In the genomic region with DNA sequence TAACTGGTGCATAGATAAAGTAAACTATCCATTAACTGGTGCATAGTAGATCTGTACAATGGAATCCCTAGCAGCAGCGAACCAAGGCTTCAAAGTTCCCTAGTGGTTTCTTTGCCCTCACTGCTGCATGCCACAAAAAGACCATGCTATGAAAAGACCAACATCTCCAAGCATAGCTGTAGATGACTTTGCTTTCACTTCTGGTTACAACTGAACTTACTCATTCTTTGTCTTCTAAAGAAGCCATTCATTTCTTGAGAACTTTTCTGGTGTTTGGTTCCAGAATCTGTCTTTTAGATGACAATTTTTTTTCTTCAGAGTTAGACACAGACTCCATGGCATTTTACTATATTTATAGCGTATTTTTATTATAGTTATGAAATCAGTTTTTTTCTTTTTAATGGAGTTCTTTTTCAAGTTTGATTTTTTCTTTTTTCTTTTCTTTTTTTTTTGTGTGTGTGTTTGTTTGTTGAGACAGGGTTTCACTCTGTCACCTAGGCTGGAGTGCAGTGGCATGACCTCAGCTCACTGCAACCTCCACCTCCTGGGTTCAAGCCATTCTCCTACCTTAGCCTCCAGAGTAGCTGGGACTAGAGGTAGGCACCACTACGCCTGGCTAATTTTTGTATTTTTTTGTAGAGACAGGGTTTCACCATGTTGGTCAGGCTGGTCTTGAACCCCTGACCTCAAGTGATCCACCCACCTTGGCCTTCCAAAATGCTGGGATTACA, we compare ENCODE assay signal across 8 cellular contexts.
DNase-seq lines count a peak whose midpoint lies in the region; ATAC-seq and TF ChIP-seq lines count a peak whose summit lies in the region.

No MANE protein-coding gene starts in this region.

- H3K27ac Mint-ChIP-seq in activated naive CD8-positive, alpha-beta T cell treated with anti-CD3 and anti-CD28 coated beads, Interleukin-2, amount 50 U/mL, for 24 hours = peak overlapping the region; percentile 99
- H3K27ac Mint-ChIP-seq in osteocyte (ENCODE audit: unreplicated experiment) = no peak overlapping the region

- DNase-seq in GM12865 (ENCODE audit: low read depth) (peak; percentile 85), glomerular visceral epithelial cell (ENCODE audit: extremely low spot score) (no peak), osteocyte (ENCODE audit: extremely low spot score, unreplicated experiment) (no peak), AG08395 (ENCODE audit: low spot score) (no peak), hepatic stellate cell (ENCODE audit: low spot score) (no peak)
- DNase-seq in activated naive CD8-positive, alpha-beta T cell treated with anti-CD3 and anti-CD28 coated beads, Interleukin-2, amount 50 U/mL, for 24 hours = no peak

- H3K4me3 ChIP-seq in GM12865 (ENCODE audit: low read depth, low read length) = peak overlapping the region; percentile 29; the same call in 1 of the 2 replicates

- ATAC-seq in GM21390 (IDR thresholded peaks at IDR 0.05; ENCODE audit: unreplicated experiment) (peak; percentile 76), HG03521 (IDR thresholded peaks at IDR 0.05; ENCODE audit: unreplicated experiment) (peak; percentile 68)
- ATAC-seq in activated naive CD8-positive, alpha-beta T cell treated with anti-CD3 and anti-CD28 coated beads, Interleukin-2, amount 50 U/mL, for 24 hours = peak; percentile 92

- peak overlapping the region; percentile 80 for H3K4me3 Mint-ChIP-seq in activated naive CD8-positive, alpha-beta T cell treated with anti-CD3 and anti-CD28 coated beads, Interleukin-2, amount 50 U/mL, for 24 hours
- no peak overlapping the region for H3K4me3 Mint-ChIP-seq in osteocyte (ENCODE audit: unreplicated experiment)

- H3K9me3 Mint-ChIP-seq in activated naive CD8-positive, alpha-beta T cell treated with anti-CD3 and anti-CD28 coated beads, Interleukin-2, amount 50 U/mL, for 24 hours = no peaks in the 10 kb centered on the region
- no peaks in the 10 kb centered on the region for H3K9me3 Mint-ChIP-seq in osteocyte (ENCODE audit: unreplicated experiment)

- TF ChIP-seq CTCF in GM12865 (IDR thresholded peaks at IDR 0.05; ENCODE audit: insufficient read depth, low read depth, low read length, missing control alignments) = no peak
- no peak for TF ChIP-seq CTCF in osteocyte (IDR thresholded peaks at IDR 0.05)

- peaks cover 6% of the 10 kb centered on the region for H3K36me3 Mint-ChIP-seq in activated naive CD8-positive, alpha-beta T cell treated with anti-CD3 and anti-CD28 coated beads, Interleukin-2, amount 50 U/mL, for 24 hours (ENCODE audit: low read depth)
- no peaks in the 10 kb centered on the region for H3K36me3 Mint-ChIP-seq in osteocyte (ENCODE audit: unreplicated experiment)

- H3K4me1 Mint-ChIP-seq in activated naive CD8-positive, alpha-beta T cell treated with anti-CD3 and anti-CD28 coated beads, Interleukin-2, amount 50 U/mL, for 24 hours = peaks cover 57% of the 10 kb centered on the region
- H3K4me1 Mint-ChIP-seq in osteocyte (ENCODE audit: unreplicated experiment) = no peaks in the 10 kb centered on the region

- H3K27me3 Mint-ChIP-seq in activated naive CD8-positive, alpha-beta T cell treated with anti-CD3 and anti-CD28 coated beads, Interleukin-2, amount 50 U/mL, for 24 hours = peaks cover 2% of the 10 kb centered on the region
- H3K27me3 Mint-ChIP-seq in osteocyte (ENCODE audit: unreplicated experiment) = peaks cover 29% of the 10 kb centered on the region
